In the genomic region with DNA sequence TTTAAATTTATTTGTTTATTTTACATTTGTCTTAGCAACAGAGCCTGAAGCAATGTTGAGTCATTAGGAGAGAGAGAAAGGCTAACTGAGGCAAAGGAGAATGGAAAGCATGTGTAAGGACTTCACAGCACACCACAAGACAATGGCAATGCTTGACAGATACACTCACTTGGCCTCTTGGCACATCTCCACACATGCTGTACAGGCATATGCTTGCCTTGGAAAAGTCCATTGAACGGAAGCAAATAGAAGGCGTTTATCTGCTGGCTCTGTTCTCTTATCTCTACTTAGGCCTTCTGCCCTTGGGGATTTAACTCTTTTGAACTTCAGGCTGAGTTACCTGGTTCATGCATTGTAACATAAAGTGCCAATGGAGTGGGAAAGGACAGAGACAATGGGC, we compare ENCODE assay signal across 25 cellular contexts.
DNase-seq lines count a peak whose midpoint lies in the region; ATAC-seq, FAIRE-seq and TF ChIP-seq lines count a peak whose summit lies in the region.
"Had no signal": no experiment of that assay in that cellular context is flagged by ENCODE, and none has a peak within 500 bp of the region (broad histone marks: within the 10 kb centered on the region; RNA-seq: fewer than 3 reads in every experiment).

No MANE protein-coding gene starts in this region.

- no peak overlapping the region for H3K4me3 ChIP-seq in K562
- H3K4me3 ChIP-seq in CD8-positive, alpha-beta memory T cell (ENCODE audit: low read length) = no peak overlapping the region
- H3K4me3 ChIP-seq: neural progenitor cell had no signal

- H3K27ac Mint-ChIP-seq in CD8-positive, alpha-beta memory T cell = no peak overlapping the region
- H3K27ac Mint-ChIP-seq: activated naive CD8-positive, alpha-beta T cell treated with anti-CD3 and anti-CD28 coated beads, Interleukin-2, amount 50 U/mL, for 24 hours; brain; CD8-positive, alpha-beta T cell; neural progenitor cell; type B pancreatic cell had no signal

- TF ChIP-seq CTCF in K562 (IDR thresholded peaks at IDR 0.05 in 2 of 3, conservative IDR thresholded peaks at IDR 0.05 in 1 of 3; ENCODE audit: insufficient read depth in 2 of 3, low read depth in 1 of 3, low read length in 3 of 3) = no peak

- TF ChIP-seq POLR2A in K562 (conservative IDR thresholded peaks at IDR 0.05) = no peak

- H3K4me2 ChIP-seq in K562 (ENCODE audit: insufficient read depth, low read length) = peak overlapping the region; percentile 49
- H3K4me2 ChIP-seq: neural progenitor cell had no signal

- H3K27ac ChIP-seq in K562 (ENCODE audit: extremely low read depth, low read depth, low read length) = peak overlapping the region; percentile 59
- H3K27ac ChIP-seq in CD8-positive, alpha-beta memory T cell (ENCODE audit: low read depth, low read length) = no peak overlapping the region
- H3K27ac ChIP-seq: neural progenitor cell had no signal

- TF ChIP-seq EP300 in K562 (IDR thresholded peaks at IDR 0.05; ENCODE audit: low read length) = peak; percentile 46; the same call in 1 of the 2 replicates

- H3K36me3 ChIP-seq in K562 (ENCODE audit: control insufficient read depth, insufficient read depth, low read length) = no peaks in the 10 kb centered on the region
- no peaks in the 10 kb centered on the region for H3K36me3 ChIP-seq in CD8-positive, alpha-beta memory T cell (ENCODE audit: insufficient read depth, low read length)
- H3K36me3 ChIP-seq: neural progenitor cell had no signal

- POLR2A ChIA-PET in K562 (lab: Yijun Ruan, JAX) = interaction anchor here (1.0 kb wide), 1 partner anchor 16 kb away, joined by 5 read pairs; no protein-coding TSS in a partner anchor
- POLR2A ChIA-PET in CD8-positive, alpha-beta memory T cell (lab: Charles Lee) = no interaction called here

- no peaks in the 10 kb centered on the region for H3K36me3 Mint-ChIP-seq in CD8-positive, alpha-beta memory T cell
- H3K36me3 Mint-ChIP-seq: brain; CD8-positive, alpha-beta T cell; neural progenitor cell; type B pancreatic cell had no signal

- CTCF ChIA-PET in K562 (lab: Yijun Ruan, JAX; ENCODE audit: low intra/inter-chr PET ratio) = no interaction called here
- CTCF ChIA-PET in CD8-positive, alpha-beta memory T cell (lab: Charles Lee) = no interaction called here

- H3K4me1 Mint-ChIP-seq in CD8-positive, alpha-beta memory T cell = no peaks in the 10 kb centered on the region
- H3K4me1 Mint-ChIP-seq: activated naive CD8-positive, alpha-beta T cell treated with anti-CD3 and anti-CD28 coated beads, Interleukin-2, amount 50 U/mL, for 24 hours; brain; neural progenitor cell had no signal

- H2AFZ ChIP-seq in K562 (ENCODE audit: low read depth, low read length) = peak overlapping the region; percentile 76
- H2AFZ ChIP-seq: neural progenitor cell had no signal

- H3K9ac ChIP-seq in K562 (ENCODE audit: insufficient read depth in 1 of 2, low read depth in 2 of 2, low read length in 2 of 2) = no peak overlapping the region; a peak in 2 of 4 replicates
- H3K9ac ChIP-seq: neural progenitor cell had no signal

- FAIRE-seq in K562 (lab: Jason Lieb, UNC) = peak; percentile 89

- in situ Hi-C loops in K562 (cut with MboI) = no loop called here

- TF ChIP-seq RAD21 in K562 (CRISPR knock-in tag; conservative IDR thresholded peaks at IDR 0.05 in 1 of 2, IDR thresholded peaks at IDR 0.05 in 1 of 2) = 0 out of 4 replicates have a peak, but pooled peaks of 1 of the 2 experiments have one; percentile 21

- H3K9me1 ChIP-seq in K562 (ENCODE audit: control insufficient read depth, insufficient read depth, low read length) = no peaks in the 10 kb centered on the region

- peaks cover 0 to 4% (median 2%) of the 10 kb centered on the region in 5 donors for H3K9me3 Mint-ChIP-seq in CD8-positive, alpha-beta memory T cell
- H3K9me3 Mint-ChIP-seq: activated naive CD8-positive, alpha-beta T cell treated with anti-CD3 and anti-CD28 coated beads, Interleukin-2, amount 50 U/mL, for 24 hours; CD8-positive, alpha-beta T cell had no signal

- H3K27me3 ChIP-seq in K562 (ENCODE audit: control insufficient read depth in 2 of 2, insufficient read depth in 2 of 2, low read length in 2 of 2) = no peaks in the 10 kb centered on the region
- no peaks in the 10 kb centered on the region for H3K27me3 ChIP-seq in CD8-positive, alpha-beta memory T cell (ENCODE audit: insufficient read depth, low read length, poor library complexity, severe bottlenecking)
- H3K27me3 ChIP-seq: neural progenitor cell had no signal

- H4K20me1 ChIP-seq in K562 (replicated peaks; ENCODE audit: control insufficient read depth, insufficient read depth, low read length) = no peaks in the 10 kb centered on the region

- BruUV-seq in K562 (replicated peaks; lab: Mats Ljungman, UMichigan) = no TSS peak

- no peaks in the 10 kb centered on the region for H3K9me3 ChIP-seq in K562 (replicated peaks; ENCODE audit: control insufficient read depth, insufficient read depth, low read depth, low read length)
- H3K9me3 ChIP-seq in CD8-positive, alpha-beta memory T cell (ENCODE audit: low read length) = no peaks in the 10 kb centered on the region

- ATAC-seq in K562 = peak; percentile 80
- ATAC-seq in GM19452 (IDR thresholded peaks at IDR 0.05; ENCODE audit: unreplicated experiment) = no peak
- ATAC-seq in GM21526 (IDR thresholded peaks at IDR 0.05; ENCODE audit: low FRiP score, unreplicated experiment) = no peak
- ATAC-seq: activated naive CD8-positive, alpha-beta T cell treated with anti-CD3 and anti-CD28 coated beads, Interleukin-2, amount 50 U/mL, for 24 hours; CD8-positive, alpha-beta T cell; Panc1 had no signal

- H3K4me1 ChIP-seq in K562 (replicated peaks in 1 of 2; ENCODE audit: control insufficient read depth in 2 of 2, insufficient read depth in 2 of 2, low read length in 2 of 2) = peaks cover 16 to 25% of the 10 kb centered on the region in 2 experiments; a peak in 4 of 5 replicates
- H3K4me1 ChIP-seq in CD8-positive, alpha-beta memory T cell (ENCODE audit: insufficient read depth, low read length) = no peaks in the 10 kb centered on the region
- H3K4me1 ChIP-seq: neural progenitor cell had no signal

- H3K27me3 Mint-ChIP-seq in CD8-positive, alpha-beta memory T cell = peaks cover 12 to 66% of the 10 kb centered on the region in 2 donors

- H3K79me2 ChIP-seq in K562 (ENCODE audit: control insufficient read depth, insufficient read depth, low read length) = no peaks in the 10 kb centered on the region

- peak; percentile 18 for DNase-seq in EH (ENCODE audit: low read depth)
- DNase-seq in M059J (ENCODE audit: low read depth) = peak; percentile 63
- peak in 2 of 4 experiments; percentile 53 to 84 for DNase-seq in K562 (ENCODE audit: extremely low read depth in 1 of 4, low spot score in 3 of 4)
- peak; percentile 2 for DNase-seq in kidney tubule cell (ENCODE audit: low spot score)
- no peak for DNase-seq in CD8-positive, alpha-beta memory T cell
- DNase-seq: activated CD4-positive, alpha-beta T cell treated with anti-CD3 and anti-CD28 coated beads for 1 hour; activated gamma-delta T cell; activated naive CD8-positive, alpha-beta T cell treated with anti-CD3 and anti-CD28 coated beads, Interleukin-2, amount 50 U/mL, for 24 hours; activated T-cell treated with anti-CD3 and anti-CD28 coated beads, Interleukin-2, amount 50 U/mL, for 1 hour; AML-193; CD8-positive, alpha-beta T cell; effector CD4-positive, alpha-beta T cell; erythroblast; GOT3; Karpas-422; NCI-H1048; NCI-H187 treated with DMSO at 0.1 percent for 48 hours; NCI-H2227 treated with DMSO at 0.1 percent for 48 hours; T-helper 1 cell had no signal

- WGBS in K562 (ENCODE audit: insufficient coverage, low coverage, missing lambda C conversion rate) = 0% methylated on average over 2 of the region's 2 CpGs

- intact Hi-C loops in K562 (cut with micrococcal nuclease) = no loop called here

- no peak overlapping the region for H3K4me3 Mint-ChIP-seq in CD8-positive, alpha-beta memory T cell
- H3K4me3 Mint-ChIP-seq: activated naive CD8-positive, alpha-beta T cell treated with anti-CD3 and anti-CD28 coated beads, Interleukin-2, amount 50 U/mL, for 24 hours; brain; CD8-positive, alpha-beta T cell; neural progenitor cell; type B pancreatic cell had no signal

TF ChIP-seq in K562, 482 proteins besides CTCF, POLR2A, EP300 and RAD21 (continues in another document):
- no peak for TF ChIP-seq SIRT6 (IDR thresholded peaks at IDR 0.05; ENCODE audit: low read depth, low read length)
- TF ChIP-seq FOXA3 (CRISPR knock-in tag; conservative IDR thresholded peaks at IDR 0.05 in 1 of 2, IDR thresholded peaks at IDR 0.05 in 1 of 2) = no peak
- no peak for TF ChIP-seq HMGN3 (IDR thresholded peaks at IDR 0.05; ENCODE audit: borderline replicate concordance, extremely low read depth, insufficient read length, low read depth, low read length)
- no peak for TF ChIP-seq ZNF143 (CRISPR knock-in tag; IDR thresholded peaks at IDR 0.05)
- TF ChIP-seq, protein P1, sequence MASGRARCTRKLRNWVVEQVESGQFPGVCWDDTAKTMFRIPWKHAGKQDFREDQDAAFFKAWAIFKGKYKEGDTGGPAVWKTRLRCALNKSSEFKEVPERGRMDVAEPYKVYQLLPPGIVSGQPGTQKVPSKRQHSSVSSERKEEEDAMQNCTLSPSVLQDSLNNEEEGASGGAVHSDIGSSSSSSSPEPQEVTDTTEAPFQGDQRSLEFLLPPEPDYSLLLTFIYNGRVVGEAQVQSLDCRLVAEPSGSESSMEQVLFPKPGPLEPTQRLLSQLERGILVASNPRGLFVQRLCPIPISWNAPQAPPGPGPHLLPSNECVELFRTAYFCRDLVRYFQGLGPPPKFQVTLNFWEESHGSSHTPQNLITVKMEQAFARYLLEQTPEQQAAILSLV (tag; IDR thresholded peaks at IDR 0.05) = no peak
- no peak for TF ChIP-seq RBM17 (IDR thresholded peaks at IDR 0.05; ENCODE audit: borderline replicate concordance, low read depth, low read length)
- no peak for TF ChIP-seq BRF1 (IDR thresholded peaks at IDR 0.05; ENCODE audit: borderline replicate concordance, extremely low read depth, insufficient read length)
- no peak for TF ChIP-seq ZNF764 (CRISPR knock-in tag; IDR thresholded peaks at IDR 0.05; ENCODE audit: low read depth)

Comparison
In these comparisons a context has a peak if more than half of its experiments do, and no peak if none do; other contexts are left out.
1. DNase-seq: peak in EH (single experiment), M059J (single experiment) and kidney tubule cell (single experiment); none in CD8-positive, alpha-beta memory T cell (0 of 5).